ENCODE assay signal across 8 cellular contexts in genomic region chr21:37368536-37369279, GRCh38. TPM values are rescaled to one million over a fixed set of nuclear protein-coding genes. Genes with fewer than 3 reads are reported as not detected.
DNase-seq lines count a peak whose midpoint lies in the region; ATAC-seq, FAIRE-seq and TF ChIP-seq lines count a peak whose summit lies in the region.

No MANE protein-coding gene starts in this region.

- no peaks in the 10 kb centered on the region for H3K27me3 ChIP-seq in pancreas

- peaks cover 17 to 45% (median 38%) of the 10 kb centered on the region in 3 donors for H3K4me1 ChIP-seq in pancreas

- POLR2A ChIA-PET in RWPE1 (lab: Yijun Ruan, JAX; ENCODE audit: low non-redundant PET) = interaction anchor here (0.6 to 0.9 kb wide), 2 partner anchors 24 to 102 kb away, joined by 3 to 4 read pairs; partner anchors contain the start of gene VPS26C

- H3K36me3 ChIP-seq in pancreas = no peaks in the 10 kb centered on the region

- peak; percentile 15 for DNase-seq in NCI-H2171 treated with DMSO at 0.1 percent for 48 hours (lab: John Stamatoyannopoulos, UW)
- DNase-seq in NCI-H2171 (lab: John Stamatoyannopoulos, UW) = no peak
- DNase-seq in RWPE1 (ENCODE audit: low spot score) = peak; percentile 36
- DNase-seq in epithelial cell of esophagus (ENCODE audit: low read depth) = peak; percentile 89
- DNase-seq in pancreas = peak in 1 of 6 donors; percentile 28
- DNase-seq in NCI-H446 (lab: John Stamatoyannopoulos, UW) = no peak

- intact Hi-C loops in pancreas (cut with DNase I) = loop anchor here in 2 of 3 donors (5.0 to 10.0 kb wide), 2 partner anchors 101 to 104 kb away; partner anchors contain the start of gene VPS26C (in 2 of the 2)

- H3K27ac ChIP-seq in RWPE1 (peak overlapping the region; percentile 98), pancreas (peak overlapping the region in 3 of 4 donors; percentile 98 to 100 (median 100))

- FAIRE-seq in pancreas (lab: Jason Lieb, UNC) = no peak

- 3 to 4% methylated on average over 9 of the region's 9 CpGs for WGBS in pancreas, 2 donors

- no peak for TF ChIP-seq CTCF in RWPE1 (conservative IDR thresholded peaks at IDR 0.05; ENCODE audit: low read depth)
- no peak for TF ChIP-seq CTCF in epithelial cell of esophagus (IDR thresholded peaks at IDR 0.05; ENCODE audit: insufficient read depth, low read depth, low read length, missing control alignments)
- TF ChIP-seq CTCF in pancreas (IDR thresholded peaks at IDR 0.05) = no peak

- H3K4me3 ChIP-seq in epithelial cell of esophagus (ENCODE audit: low read length) (peak overlapping the region; percentile 86), pancreas (peak overlapping the region; percentile 80 to 98 (median 89))

- ATAC-seq in pancreas = no peak
- ATAC-seq in GM21825 (IDR thresholded peaks at IDR 0.05; ENCODE audit: unreplicated experiment) = no peak
- no peak for ATAC-seq in GM19452 (IDR thresholded peaks at IDR 0.05; ENCODE audit: unreplicated experiment)

- no peaks in the 10 kb centered on the region for H3K9me3 ChIP-seq in pancreas

- CTCF ChIA-PET in RWPE1 (lab: Yijun Ruan, JAX) = interaction anchor here (1.0 kb wide), 1 partner anchor 33 kb away, joined by 4 read pairs; no protein-coding TSS in a partner anchor

RNA-seq across cellular contexts. Expression of gene DYRK1A, which starts 2.1 kb away (rescaled TPM):
- 10 to 100 TPM; 20.4 to 37.9 (median 23.2) TPM for total RNA-seq in pancreas
- polyA plus RNA-seq in pancreas = 10 to 100 TPM; 10.4 to 15.5 TPM

Comparison
In these comparisons a context has a peak if more than half of its experiments do, and no peak if none do; other contexts are left out.
1. DNase-seq: peak in NCI-H2171 treated with DMSO at 0.1 percent for 48 hours (single experiment), RWPE1 (single experiment) and epithelial cell of esophagus (single experiment); none in NCI-H2171 (single experiment) and NCI-H446 (0 of 2).